ENCODE assay signal across 15 cellular contexts in genomic region chr12:70002097-70002911, GRCh38.
A peak's percentile ranks its signal among the peaks of the same experiment; 100 is the strongest.
DNase-seq lines count a peak whose midpoint lies in the region; ATAC-seq and TF ChIP-seq lines count a peak whose summit lies in the region.
"Had no signal": no experiment of that assay in that cellular context is flagged by ENCODE, and none has a peak within 500 bp of the region (broad histone marks: within the 10 kb centered on the region; RNA-seq: fewer than 3 reads in every experiment).

No MANE protein-coding gene starts in this region.

- no peaks in the 10 kb centered on the region for H3K27me3 Mint-ChIP-seq in mesothelial cell of epicardium (ENCODE audit: low read depth)

- intact Hi-C loops in esophagus squamous epithelium (cut with DNase I) (no loop called here), tibial artery (cut with DNase I; ENCODE audit: low total_unique reads) (no loop called here)

- H3K4me3 Mint-ChIP-seq in mesothelial cell of epicardium: no peak overlapping the region
- H3K4me3 Mint-ChIP-seq: WTC11 had no signal

- H3K27me3 ChIP-seq in esophagus squamous epithelium (no peaks in the 10 kb centered on the region), tibial artery (no peaks in the 10 kb centered on the region)
- H3K27me3 ChIP-seq: ovary had no signal

- DNase-seq in NCI-H446 treated with DMSO at 0.1 percent for 48 hours (lab: John Stamatoyannopoulos, UW): peak; percentile 94
- no peak for DNase-seq in esophagus squamous epithelium (lab: John Stamatoyannopoulos, UW)
- DNase-seq in mesothelial cell of epicardium (ENCODE audit: low spot score in 2 of 2, unreplicated experiment in 2 of 2): no peak
- DNase-seq in tibial artery: no peak
- no peak for DNase-seq in medulla oblongata (ENCODE audit: extremely low spot score)
- no peak for DNase-seq in activated CD4-positive, CD25-positive, alpha-beta regulatory T cell treated with anti-CD3 and anti-CD28 coated beads, Interleukin-2, amount 50 U/mL, for 72 hours
- DNase-seq: activated CD8-positive, alpha-beta memory T cell treated with anti-CD3 and anti-CD28 coated beads, Interleukin-2, amount 50 U/mL, for 48 hours; C1 segment of cervical spinal cord; caudate nucleus; MV-4-11; NCI-H2171 treated with DMSO at 0.1 percent for 48 hours had no signal

- TF ChIP-seq CTCF in esophagus squamous epithelium (IDR thresholded peaks at IDR 0.05): no peak
- TF ChIP-seq CTCF in mesothelial cell of epicardium (IDR thresholded peaks at IDR 0.05; ENCODE audit: unreplicated experiment): no peak
- TF ChIP-seq CTCF in tibial artery (IDR thresholded peaks at IDR 0.05): no peak

- H3K36me3 Mint-ChIP-seq in mesothelial cell of epicardium: no peaks in the 10 kb centered on the region
- H3K36me3 Mint-ChIP-seq: activated naive CD4-positive, alpha-beta T cell treated with anti-CD3 and anti-CD28 coated beads, Interleukin-2, amount 50 U/mL, for 72 hours; WTC11 had no signal

- H3K9me3 Mint-ChIP-seq in mesothelial cell of epicardium: peaks cover 9% of the 10 kb centered on the region
- H3K9me3 Mint-ChIP-seq: WTC11 had no signal

- H3K4me1 ChIP-seq in esophagus squamous epithelium (peaks cover 0 to 24% (median 9%) of the 10 kb centered on the region in 3 donors), tibial artery (peaks cover 0 to 36% (median 14%) of the 10 kb centered on the region in 4 donors)

- H3K27ac Mint-ChIP-seq in mesothelial cell of epicardium: peak overlapping the region; percentile 67
- H3K27ac Mint-ChIP-seq: activated naive CD4-positive, alpha-beta T cell treated with anti-CD3 and anti-CD28 coated beads, Interleukin-2, amount 50 U/mL, for 72 hours; WTC11 had no signal

- no peaks in the 10 kb centered on the region for H3K36me3 ChIP-seq in esophagus squamous epithelium
- H3K36me3 ChIP-seq in tibial artery: no peaks in the 10 kb centered on the region
- H3K36me3 ChIP-seq: ovary had no signal

- 67 to 79% methylated on average over 2 of the region's 3 CpGs for WGBS in esophagus squamous epithelium, 2 donors

- TF ChIP-seq POLR2A in esophagus squamous epithelium (IDR thresholded peaks at IDR 0.05): no peak

- no peak overlapping the region for H3K4me3 ChIP-seq in esophagus squamous epithelium
- H3K4me3 ChIP-seq in tibial artery: no peak overlapping the region
- H3K4me3 ChIP-seq: ovary had no signal

- H3K4me1 Mint-ChIP-seq in mesothelial cell of epicardium: peaks cover 11% of the 10 kb centered on the region

- peak overlapping the region; percentile 50 to 78 (median 60) for H3K27ac ChIP-seq in esophagus squamous epithelium
- H3K27ac ChIP-seq in tibial artery: peak overlapping the region; percentile 70 to 71
- H3K27ac ChIP-seq: ovary had no signal

- no peak for ATAC-seq in GM21447 (IDR thresholded peaks at IDR 0.05; ENCODE audit: unreplicated experiment)
- ATAC-seq: activated naive CD4-positive, alpha-beta T cell treated with anti-CD3 and anti-CD28 coated beads, Interleukin-2, amount 50 U/mL, for 72 hours had no signal

- H3K9me3 ChIP-seq in esophagus squamous epithelium (no peaks in the 10 kb centered on the region), tibial artery (peaks cover 0 to 12% (median 0%) of the 10 kb centered on the region in 3 donors)
- H3K9me3 ChIP-seq: ovary had no signal
